ENCODE assay signal across 8 cellular contexts in genomic region chr17:32342603-32343325, GRCh38. TPM values are rescaled to one million over a fixed set of nuclear protein-coding genes. Genes with fewer than 3 reads are reported as not detected.
DNase-seq lines count a peak whose midpoint lies in the region; ATAC-seq and TF ChIP-seq lines count a peak whose summit lies in the region.

No MANE protein-coding gene starts in this region.

- peak overlapping the region; percentile 88 to 99 (median 94) for H3K4me3 Mint-ChIP-seq in CD4-positive, CD25-positive, alpha-beta regulatory T cell

- intact Hi-C loops in sciatic nerve (cut with DNase I): no loop called here

- H3K36me3 ChIP-seq in CD4-positive, CD25-positive, alpha-beta regulatory T cell (ENCODE audit: control insufficient read depth, insufficient read depth, low read length): peaks cover 2% of the 10 kb centered on the region
- H3K36me3 ChIP-seq in MM.1S (replicated peaks; ENCODE audit: insufficient read depth, low read length) (no peaks in the 10 kb centered on the region), neuron (ENCODE audit: insufficient read depth, low read length) (peaks cover 15% of the 10 kb centered on the region)

- no peaks in the 10 kb centered on the region for H3K79me2 ChIP-seq in MM.1S (ENCODE audit: low read length)

- H3K4me1 ChIP-seq in CD4-positive, CD25-positive, alpha-beta regulatory T cell (ENCODE audit: control insufficient read depth, insufficient read depth, low read length, poor library complexity, severe bottlenecking): peaks cover 15% of the 10 kb centered on the region
- no peaks in the 10 kb centered on the region for H3K4me1 ChIP-seq in MM.1S (ENCODE audit: low read length)
- H3K4me1 ChIP-seq in neuron (ENCODE audit: insufficient read depth, low read length): peaks cover 13% of the 10 kb centered on the region

- H3K4me2 ChIP-seq in MM.1S (ENCODE audit: low read depth, low read length): peak overlapping the region; percentile 86; the same call in 1 of the 2 replicates

- DNase-seq in CD4-positive, CD25-positive, alpha-beta regulatory T cell: no peak
- DNase-seq in MM.1S (no peak), SK-N-DZ (ENCODE audit: low spot score) (no peak), sciatic nerve (ENCODE audit: low spot score) (no peak)

- ATAC-seq in CD4-positive, CD25-positive, alpha-beta regulatory T cell (ENCODE audit: low read depth in 2 of 2): no peak
- no peak for ATAC-seq in HG03432 (IDR thresholded peaks at IDR 0.05; ENCODE audit: unreplicated experiment)
- ATAC-seq in sciatic nerve: no peak
- ATAC-seq in HG03342 (IDR thresholded peaks at IDR 0.05; ENCODE audit: unreplicated experiment): no peak

- no peaks in the 10 kb centered on the region for H3K27me3 ChIP-seq in CD4-positive, CD25-positive, alpha-beta regulatory T cell (ENCODE audit: control insufficient read depth, insufficient read depth, low read length)
- H3K27me3 ChIP-seq in MM.1S (replicated peaks; ENCODE audit: insufficient read depth, low read length) (no peaks in the 10 kb centered on the region), neuron (ENCODE audit: insufficient read depth, low read length) (no peaks in the 10 kb centered on the region)

- no peaks in the 10 kb centered on the region for H3K9me3 ChIP-seq in CD4-positive, CD25-positive, alpha-beta regulatory T cell (ENCODE audit: control insufficient read depth in 2 of 2, low read length in 2 of 2)
- H3K9me3 ChIP-seq in MM.1S (replicated peaks; ENCODE audit: insufficient read depth, low read length): no peaks in the 10 kb centered on the region
- H3K9me3 ChIP-seq in neuron (ENCODE audit: low read length): no peaks in the 10 kb centered on the region

- no peaks in the 10 kb centered on the region for H4K20me1 ChIP-seq in MM.1S (ENCODE audit: insufficient read depth, low read length)

- peak overlapping the region; percentile 97 for H2AFZ ChIP-seq in MM.1S (ENCODE audit: low read length)
- H2AFZ ChIP-seq in neuron (ENCODE audit: low read depth, low read length): peak overlapping the region; percentile 78

- peaks cover 10% of the 10 kb centered on the region for H3K36me3 Mint-ChIP-seq in CD4-positive, CD25-positive, alpha-beta regulatory T cell

- no peaks in the 10 kb centered on the region for H3K27me3 Mint-ChIP-seq in CD4-positive, CD25-positive, alpha-beta regulatory T cell

- peaks cover 3 to 25% (median 14%) of the 10 kb centered on the region in 4 donors for H3K4me1 Mint-ChIP-seq in CD4-positive, CD25-positive, alpha-beta regulatory T cell

- peak overlapping the region; percentile 82 for H3K27ac ChIP-seq in CD4-positive, CD25-positive, alpha-beta regulatory T cell (ENCODE audit: insufficient read depth, low read length, poor library complexity, severe bottlenecking)
- H3K27ac ChIP-seq in MM.1S (ENCODE audit: low read length) (no peak overlapping the region), cingulate gyrus (ENCODE audit: low read depth, low read length) (peak overlapping the region; percentile 50)

- H3K27ac Mint-ChIP-seq in CD4-positive, CD25-positive, alpha-beta regulatory T cell: peak overlapping the region; percentile 70 to 95 (median 91)

- H3F3A ChIP-seq in MM.1S (ENCODE audit: insufficient read depth, low read length): peaks cover 10% of the 10 kb centered on the region; the same call in 1 of the 2 replicates

- peak overlapping the region; percentile 88 for H3K4me3 ChIP-seq in CD4-positive, CD25-positive, alpha-beta regulatory T cell (ENCODE audit: low read depth, low read length)
- peak overlapping the region; percentile 84 for H3K4me3 ChIP-seq in MM.1S (ENCODE audit: low read length)
- H3K4me3 ChIP-seq in neuron (ENCODE audit: low read length): peak overlapping the region; percentile 58

- H3K9ac ChIP-seq in MM.1S (ENCODE audit: low read length): no peak overlapping the region

- TF ChIP-seq CTCF in MM.1S (IDR thresholded peaks at IDR 0.05; ENCODE audit: low read length): no peak

- H3K9me3 Mint-ChIP-seq in CD4-positive, CD25-positive, alpha-beta regulatory T cell: no peaks in the 10 kb centered on the region

- H3K9me2 ChIP-seq in MM.1S (replicated peaks; ENCODE audit: insufficient read depth, low read length): no peaks in the 10 kb centered on the region

RNA-seq across cellular contexts. Expression of gene C17orf75, which starts 0.8 kb away (rescaled TPM):
- 11.8 TPM for total RNA-seq in CD4-positive, CD25-positive, alpha-beta regulatory T cell
- 10 to 100 TPM in 1 of 4 donors, 1 to 10 TPM in 3; 6.3 to 11.1 (median 9.4) TPM for polyA plus RNA-seq in CD4-positive, CD25-positive, alpha-beta regulatory T cell
- 77.9 and 97.6 TPM in 2 replicates for polyA plus RNA-seq in SK-N-DZ (2014; cell fraction: cytosol; rRNA removed)
- 159 and 168 TPM in 2 replicates for polyA plus RNA-seq in SK-N-DZ (2014; cell fraction: nucleus; rRNA removed)
- total RNA-seq in sciatic nerve: 12.1 TPM

RNA-seq across cellular contexts. Expression of gene ZNF207, which starts 7.2 kb away (rescaled TPM):
- 316 TPM for total RNA-seq in CD4-positive, CD25-positive, alpha-beta regulatory T cell
- 100 to 1,000 TPM; 149 to 187 (median 180) TPM for polyA plus RNA-seq in CD4-positive, CD25-positive, alpha-beta regulatory T cell
- polyA plus RNA-seq in SK-N-DZ (2014; cell fraction: cytosol; rRNA removed): 169 and 202 TPM in 2 replicates
- polyA plus RNA-seq in SK-N-DZ (2014; cell fraction: nucleus; rRNA removed): 285 and 326 TPM in 2 replicates
- 169 TPM for total RNA-seq in sciatic nerve
